12 cellular contexts compared by ENCODE assay signal in genomic region chrX:96924581-96924980, GRCh38. TPM values are rescaled to one million over a fixed set of nuclear protein-coding genes. Genes with fewer than 3 reads are reported as not detected.
DNase-seq lines count a peak whose midpoint lies in the region.
"Had no signal": no experiment of that assay in that cellular context is flagged by ENCODE, and none has a peak within 500 bp of the region (broad histone marks: within the 10 kb centered on the region; RNA-seq: fewer than 3 reads in every experiment).

No MANE protein-coding gene starts in this region.

- DNase-seq in Kasumi-1 (lab: John Stamatoyannopoulos, UW) (peak; percentile 36 to 39), UCSD-AML1 (lab: John Stamatoyannopoulos, UW; ENCODE audit: unreplicated experiment) (peak; percentile 10), glomerular endothelial cell (ENCODE audit: extremely low read depth, low read depth, low spot score) (peak; percentile 34), NCI-H187 (lab: John Stamatoyannopoulos, UW) (no peak), NCI-H526 treated with DMSO at 0.1 percent for 48 hours (lab: John Stamatoyannopoulos, UW) (no peak), amygdala (lab: John Stamatoyannopoulos, UW) (no peak)
- no peak for DNase-seq in stimulated activated CD4-positive, alpha-beta T cell treated with anti-CD3 and anti-CD28 coated beads, Interleukin-4, amount 100 ng/mL, for 24 hours
- DNase-seq: BE2C; Caco-2; CD8-positive, alpha-beta T cell; DND-41; GF-D8 had no signal

RNA-seq across cellular contexts. Expression of gene RPA4, which starts 40.9 kb away (rescaled TPM):
- total RNA-seq in glomerular endothelial cell = 0.87 and 2.3 TPM in 2 replicates
- total RNA-seq: CD8-positive, alpha-beta T cell had no signal

Comparison
In these comparisons a context has a peak if more than half of its experiments do, and no peak if none do; other contexts are left out.
1. DNase-seq: peak in Kasumi-1 (2 of 2), UCSD-AML1 (single experiment) and glomerular endothelial cell (single experiment); none in stimulated activated CD4-positive, alpha-beta T cell treated with anti-CD3 and anti-CD28 coated beads, Interleukin-4, amount 100 ng/mL, for 24 hours (single experiment), NCI-H187 (0 of 2), NCI-H526 treated with DMSO at 0.1 percent for 48 hours (single experiment) and amygdala (0 of 56).